Comparison of ENCODE assay signal across 16 cellular contexts in the genomic region with DNA sequence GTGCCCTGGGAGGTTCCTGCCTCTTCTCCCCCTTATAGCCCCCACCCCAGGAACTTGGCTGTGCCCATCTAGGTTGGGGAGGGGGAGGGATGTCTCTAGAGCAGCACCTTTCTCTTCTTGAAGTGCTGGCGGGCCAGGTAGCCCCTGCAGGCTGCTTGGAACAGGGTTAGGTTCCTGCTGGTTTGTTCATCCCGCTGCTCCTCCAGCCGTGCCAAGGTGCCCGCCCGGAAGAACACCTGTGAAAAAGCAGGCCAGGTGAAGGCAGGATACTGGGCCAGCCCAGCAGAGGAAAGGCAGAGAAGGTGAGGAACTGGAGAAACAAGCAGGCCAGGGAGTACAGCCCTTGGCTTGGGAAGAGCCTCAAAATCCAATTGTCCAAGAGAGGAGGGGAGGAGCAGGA.
"Had no signal": no experiment of that assay in that cellular context is flagged by ENCODE, and none has a peak within 500 bp of the region (broad histone marks: within the 10 kb centered on the region; RNA-seq: fewer than 3 reads in every experiment).

No MANE protein-coding gene starts in this region.

- H3K4me1 Mint-ChIP-seq: activated CD4-positive, alpha-beta T cell treated with anti-CD3 and anti-CD28 coated beads, Interleukin-2, amount 10 ng/mL, durations not matched to agents 7 days and 5 days had no signal

- H3K9ac ChIP-seq: SK-N-SH had no signal

- DNase-seq: activated CD4-positive, alpha-beta T cell treated with anti-CD3 and anti-CD28 coated beads, Interleukin-2, amount 10 ng/mL, durations not matched to agents 7 days and 5 days; activated naive CD4-positive, alpha-beta T cell treated with Interleukin-2 at 50 U/mL for 16 hours; foreskin fibroblast; mesenchymal stem cell; naive thymus-derived CD8-positive, alpha-beta T cell; pancreas; SK-N-SH; stimulated activated CD4-positive, alpha-beta T cell treated with anti-CD3 and anti-CD28 coated beads, Interleukin-4, amount 100 ng/mL, for 4 hours; stimulated activated naive CD4-positive, alpha-beta T cell; T1000; tibial artery had no signal

- H3K27me3 ChIP-seq: neutrophil, pancreas, tibial artery had no signal

- H3K27me3 Mint-ChIP-seq: activated CD4-positive, alpha-beta T cell treated with anti-CD3 and anti-CD28 coated beads, Interleukin-2, amount 10 ng/mL, durations not matched to agents 7 days and 5 days; dendritic cell treated with granulocyte-macrophage colony-stimulating factor and Interleukin-4, amounts not matched to agents 40 ng/mL and 50 ng/mL, for 4 days; naive thymus-derived CD8-positive, alpha-beta T cell had no signal

- H3K4me3 Mint-ChIP-seq: activated CD4-positive, alpha-beta T cell treated with anti-CD3 and anti-CD28 coated beads, Interleukin-2, amount 10 ng/mL, durations not matched to agents 7 days and 5 days; dendritic cell treated with granulocyte-macrophage colony-stimulating factor and Interleukin-4, amounts not matched to agents 40 ng/mL and 50 ng/mL, for 4 days; naive thymus-derived CD8-positive, alpha-beta T cell had no signal

- H3K27ac Mint-ChIP-seq: activated T-helper 2 cell treated with anti-CD3 and anti-CD28 coated beads, Interferon-gamma antibody, Interleukin-2, Interleukin-4, amounts not matched to agents 10 μg/mL and 5 μg/mL and 100 μg/mL, durations not matched to agents 14 hours and 24 hours and 36 hours; dendritic cell treated with granulocyte-macrophage colony-stimulating factor and Interleukin-4, amounts not matched to agents 40 ng/mL and 50 ng/mL, for 4 days had no signal

- H3K4me2 ChIP-seq: SK-N-SH had no signal

- H3K9me3 Mint-ChIP-seq: activated CD4-positive, alpha-beta T cell treated with anti-CD3 and anti-CD28 coated beads, Interleukin-2, amount 10 ng/mL, durations not matched to agents 7 days and 5 days; activated T-helper 2 cell treated with anti-CD3 and anti-CD28 coated beads, Interferon-gamma antibody, Interleukin-2, Interleukin-4, amounts not matched to agents 10 μg/mL and 5 μg/mL and 100 μg/mL, durations not matched to agents 14 hours and 24 hours and 36 hours; dendritic cell treated with granulocyte-macrophage colony-stimulating factor and Interleukin-4, amounts not matched to agents 40 ng/mL and 50 ng/mL, for 4 days; naive thymus-derived CD8-positive, alpha-beta T cell had no signal

- H3K4me1 ChIP-seq: pancreas, tibial artery had no signal

- H3K27ac ChIP-seq: epithelial cell of prostate, neutrophil, pancreas, tibial artery had no signal

- H3K4me3 ChIP-seq: pancreas, tibial artery had no signal

- ATAC-seq: naive thymus-derived CD8-positive, alpha-beta T cell; pancreas; sciatic nerve had no signal

- H3K9me3 ChIP-seq: neutrophil, pancreas, SK-N-SH, tibial artery had no signal
